ENCODE assay signal across 8 cellular contexts in the genomic region with DNA sequence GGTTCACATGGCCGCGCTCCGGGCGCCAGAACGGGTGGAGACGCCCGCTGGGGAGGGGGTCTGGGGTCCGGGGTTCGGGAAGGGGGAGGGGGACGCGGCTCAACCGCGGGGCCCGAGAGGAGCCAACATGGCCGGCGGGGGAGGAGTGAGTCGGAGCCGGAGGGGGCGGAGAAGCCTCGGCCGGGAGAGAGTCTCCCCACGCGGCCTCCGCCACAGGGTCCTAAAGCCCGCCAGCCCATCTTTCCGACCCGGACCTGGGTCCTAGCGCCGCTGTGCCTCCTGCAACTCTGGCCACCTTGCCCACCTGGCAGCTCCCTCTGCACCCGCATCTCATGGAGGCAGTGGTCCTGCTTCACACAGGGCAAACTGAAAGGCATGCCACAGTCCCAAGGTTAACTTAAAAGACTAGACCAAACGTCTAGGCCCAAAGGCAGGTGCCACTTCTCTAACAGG.
DNase-seq lines count a peak whose midpoint lies in the region; ATAC-seq lines count a peak whose summit lies in the region.

BAZ2A (minus strand) TSS at position 147 of the 453 bp plus-strand sequence. CDS start 12,796 bp downstream, outside the sequence.

- peak; percentile 62 for ATAC-seq in GM19035 (IDR thresholded peaks at IDR 0.05; ENCODE audit: unreplicated experiment)
- ATAC-seq in HG03342 (IDR thresholded peaks at IDR 0.05; ENCODE audit: unreplicated experiment) = peak; percentile 57

- peak; percentile 91 for DNase-seq in AG08395 (ENCODE audit: low spot score)
- DNase-seq in NCI-H446 treated with DMSO at 0.1 percent for 48 hours (lab: John Stamatoyannopoulos, UW) = peak; percentile 38
- peak; percentile 75 for DNase-seq in activated CD4-positive, alpha-beta T cell treated with anti-CD3 and anti-CD28 coated beads for 1 hour
- DNase-seq in cerebellar cortex (ENCODE audit: low spot score) = peak; percentile 93
- peak; percentile 95 for DNase-seq in islet precursor cell
- peak; percentile 81 for DNase-seq in stimulated activated CD4-positive, alpha-beta T cell treated with anti-CD3 and anti-CD28 coated beads, Interleukin-12 subunit alpha, Interleukin-12 subunit beta, amount 100 ng/mL, for 4 hours

Comparison
In these comparisons a context has a peak if more than half of its experiments do, and no peak if none do; other contexts are left out.
1. Peak in every context shown above with its lines: DNase-seq and ATAC-seq.
2. DNase-seq: peak in every context shown above with its lines; median percentile 95 in islet precursor cell; 93 in cerebellar cortex; 91 in AG08395; 81 in stimulated activated CD4-positive, alpha-beta T cell treated with anti-CD3 and anti-CD28 coated beads, Interleukin-12 subunit alpha, Interleukin-12 subunit beta, amount 100 ng/mL, for 4 hours; 75 in activated CD4-positive, alpha-beta T cell treated with anti-CD3 and anti-CD28 coated beads for 1 hour; 38 in NCI-H446 treated with DMSO at 0.1 percent for 48 hours.